Comparison of ENCODE assay signal across 25 cellular contexts in genomic region chr17:72461757-72462156, GRCh38.
A peak's percentile ranks its signal among the peaks of the same experiment; 100 is the strongest.
DNase-seq lines count a peak whose midpoint lies in the region; ATAC-seq, FAIRE-seq and TF ChIP-seq lines count a peak whose summit lies in the region.
"Had no signal": no experiment of that assay in that cellular context is flagged by ENCODE, and none has a peak within 500 bp of the region (broad histone marks: within the 10 kb centered on the region; RNA-seq: fewer than 3 reads in every experiment).

No MANE protein-coding gene starts in this region.

- WGBS in A549 (ENCODE audit: missing lambda C conversion rate), result 59% methylated on average over 5 of the region's 5 CpGs
- WGBS in esophagus, 2 donors, result 45 to 76% methylated on average over 5 of the region's 5 CpGs
- 80 to 83% methylated on average over 5 of the region's 5 CpGs for WGBS in sigmoid colon, 2 donors

- CTCF ChIA-PET in A549 (lab: Yijun Ruan, JAX) (interaction anchor here (0.7 to 1.8 kb wide), 4 partner anchors 10 to 977 kb away, joined by 3 to 5 read pairs (median 4); no protein-coding TSS in a partner anchor), PC-9 (lab: Charles Lee) (no interaction called here)
- CTCF ChIA-PET in activated CD4-positive, alpha-beta memory T cell treated with anti-CD3 and anti-CD28 coated beads for 36 hours (lab: Charles Lee), result no interaction called here

- intact Hi-C loops in PC-9 (cut with micrococcal nuclease; ENCODE audit: unreplicated experiment), result no loop called here
- intact Hi-C loops in sigmoid colon (cut with DNase I), result no loop called here
- intact Hi-C loops in activated CD4-positive, alpha-beta memory T cell treated with anti-CD3 and anti-CD28 coated beads for 36 hours (cut with micrococcal nuclease), result no loop called here

- BruUV-seq in PC-9 (replicated peaks; lab: Mats Ljungman, UMichigan), result no TSS peak

- H3K79me2 ChIP-seq in PC-9 (ENCODE audit: low read depth), result peaks cover 92% of the 10 kb centered on the region

- no peaks in the 10 kb centered on the region for H3K27me3 ChIP-seq in PC-9 (ENCODE audit: insufficient read depth, low read depth)
- no peaks in the 10 kb centered on the region for H3K27me3 ChIP-seq in esophagus (ENCODE audit: control insufficient read depth in 1 of 2, insufficient read depth in 2 of 2, low read length in 2 of 2)
- H3K27me3 ChIP-seq in sigmoid colon, result no peaks in the 10 kb centered on the region
- H3K27me3 ChIP-seq: MG63, SJCRH30, vagina had no signal

- no peak for TF ChIP-seq CTCF in A549 (IDR thresholded peaks at IDR 0.05)
- no peak for TF ChIP-seq CTCF in PC-9 (conservative IDR thresholded peaks at IDR 0.05)
- no peak for TF ChIP-seq CTCF in sigmoid colon (IDR thresholded peaks at IDR 0.05)

- FAIRE-seq in A549 (lab: Jason Lieb, UNC), result no peak
- FAIRE-seq: RCC 7860, small intestine had no signal

- H3K9me3 ChIP-seq in A549 (0 out of 3 replicates have a peak, but pooled peaks cover 7% of the 10 kb centered on the region), PC-9 (ENCODE audit: insufficient read depth, low read depth) (no peaks in the 10 kb centered on the region), esophagus (ENCODE audit: control insufficient read depth in 2 of 2, insufficient read depth in 1 of 2, low read depth in 1 of 2, low read length in 1 of 2) (no peaks in the 10 kb centered on the region), sigmoid colon (no peaks in the 10 kb centered on the region)
- H3K9me3 ChIP-seq: MG63, SJCRH30, vagina had no signal

- no peak overlapping the region for H3K4me3 Mint-ChIP-seq in activated CD4-positive, alpha-beta memory T cell treated with anti-CD3 and anti-CD28 coated beads for 36 hours
- no peak overlapping the region for H3K4me3 Mint-ChIP-seq in stimulated activated naive CD8-positive, alpha-beta T cell treated with anti-CD3 and anti-CD28 coated beads, Interleukin-15, amount 100 ng/mL, for 72 hours
- H3K4me3 Mint-ChIP-seq: activated naive CD4-positive, alpha-beta T cell treated with anti-CD3 and anti-CD28 coated beads, Interleukin-2, amount 50 U/mL, for 24 hours; activated T-helper 1 cell treated with anti-CD3 and anti-CD28 coated beads, Interleukin-12 subunit alpha, Interleukin-12 subunit beta, Interleukin-2, Interleukin-4 antibody, amounts not matched to agents 30 ng/mL and 10 ng/mL and 1 ng/mL, durations not matched to agents 14 hours and 24 hours and 36 hours; CD8-positive, alpha-beta T cell; natural killer cell; WTC11 had no signal

- H3K36me3 Mint-ChIP-seq in activated CD4-positive, alpha-beta memory T cell treated with anti-CD3 and anti-CD28 coated beads for 36 hours, result no peaks in the 10 kb centered on the region
- H3K36me3 Mint-ChIP-seq: activated naive CD4-positive, alpha-beta T cell treated with anti-CD3 and anti-CD28 coated beads, Interleukin-2, amount 50 U/mL, for 24 hours; CD8-positive, alpha-beta T cell; natural killer cell had no signal

- TF ChIP-seq EP300 in A549 (IDR thresholded peaks at IDR 0.05), result no peak
- TF ChIP-seq EP300 in sigmoid colon (IDR thresholded peaks at IDR 0.05), result no peak

- H4K20me1 ChIP-seq in PC-9 (ENCODE audit: insufficient read depth), result no peaks in the 10 kb centered on the region

- peaks cover 60% of the 10 kb centered on the region for H3F3A ChIP-seq in PC-9 (ENCODE audit: insufficient read depth, low read depth)

- no peaks in the 10 kb centered on the region for H3K36me3 ChIP-seq in PC-9 (ENCODE audit: low read depth)
- no peaks in the 10 kb centered on the region for H3K36me3 ChIP-seq in esophagus (ENCODE audit: control insufficient read depth in 2 of 2, insufficient read depth in 2 of 2, low read length in 1 of 2)
- H3K36me3 ChIP-seq in sigmoid colon, result no peaks in the 10 kb centered on the region
- H3K36me3 ChIP-seq: MG63, SJCRH30, vagina had no signal

- H3K4me1 ChIP-seq in A549 (peaks cover 97% of the 10 kb centered on the region), PC-9 (replicated peaks; ENCODE audit: insufficient read depth) (peaks cover 95% of the 10 kb centered on the region), esophagus (ENCODE audit: control insufficient read depth in 2 of 2, insufficient read depth in 2 of 2, low read length in 1 of 2) (peaks cover 0 to 9% of the 10 kb centered on the region in 2 donors), sigmoid colon (no peaks in the 10 kb centered on the region)

- H3K27ac ChIP-seq in A549, result peak overlapping the region; percentile 84 to 88
- peak overlapping the region; percentile 100 for H3K27ac ChIP-seq in PC-9
- H3K27ac ChIP-seq in esophagus (ENCODE audit: low read depth in 2 of 2, low read length in 1 of 2), result peak overlapping the region; percentile 72 to 76
- no peak overlapping the region for H3K27ac ChIP-seq in sigmoid colon
- H3K27ac ChIP-seq: SJCRH30, vagina had no signal

- H3K27ac Mint-ChIP-seq in activated CD4-positive, alpha-beta memory T cell treated with anti-CD3 and anti-CD28 coated beads for 36 hours, result no peak overlapping the region
- H3K27ac Mint-ChIP-seq in stimulated activated naive CD8-positive, alpha-beta T cell treated with anti-CD3 and anti-CD28 coated beads, Interleukin-15, amount 100 ng/mL, for 72 hours, result peak overlapping the region in 1 of 2 donors; percentile 71
- H3K27ac Mint-ChIP-seq: activated naive CD4-positive, alpha-beta T cell treated with anti-CD3 and anti-CD28 coated beads, Interleukin-2, amount 50 U/mL, for 24 hours; activated T-helper 1 cell treated with anti-CD3 and anti-CD28 coated beads, Interleukin-12 subunit alpha, Interleukin-12 subunit beta, Interleukin-2, Interleukin-4 antibody, amounts not matched to agents 30 ng/mL and 10 ng/mL and 1 ng/mL, durations not matched to agents 14 hours and 24 hours and 36 hours; CD8-positive, alpha-beta T cell; natural killer cell; WTC11 had no signal

- TF ChIP-seq RAD21 in A549 (conservative IDR thresholded peaks at IDR 0.05 in 1 of 2, IDR thresholded peaks at IDR 0.05 in 1 of 2), result no peak

- no peak for ATAC-seq in A549
- ATAC-seq in stimulated activated naive CD8-positive, alpha-beta T cell treated with anti-CD3 and anti-CD28 coated beads, Interleukin-15, amount 100 ng/mL, for 72 hours, result no peak
- ATAC-seq: CD8-positive, alpha-beta T cell; natural killer cell; WTC11 had no signal

- no peak overlapping the region for H2AFZ ChIP-seq in PC-9

- TF ChIP-seq POLR2A in A549 (IDR thresholded peaks at IDR 0.05; ENCODE audit: low read length) (no peak), sigmoid colon (IDR thresholded peaks at IDR 0.05) (no peak)

- no peaks in the 10 kb centered on the region for H3K4me1 Mint-ChIP-seq in activated CD4-positive, alpha-beta memory T cell treated with anti-CD3 and anti-CD28 coated beads for 36 hours (ENCODE audit: low read depth)
- H3K4me1 Mint-ChIP-seq in stimulated activated naive CD8-positive, alpha-beta T cell treated with anti-CD3 and anti-CD28 coated beads, Interleukin-15, amount 100 ng/mL, for 72 hours, result no peaks in the 10 kb centered on the region
- H3K4me1 Mint-ChIP-seq: activated naive CD4-positive, alpha-beta T cell treated with anti-CD3 and anti-CD28 coated beads, Interleukin-2, amount 50 U/mL, for 24 hours; natural killer cell had no signal

- no peaks in the 10 kb centered on the region for H3K9me2 ChIP-seq in PC-9 (ENCODE audit: insufficient read depth)

- H3K27me3 Mint-ChIP-seq in activated CD4-positive, alpha-beta memory T cell treated with anti-CD3 and anti-CD28 coated beads for 36 hours, result no peaks in the 10 kb centered on the region
- peaks cover 30% of the 10 kb centered on the region for H3K27me3 Mint-ChIP-seq in stimulated activated naive CD8-positive, alpha-beta T cell treated with anti-CD3 and anti-CD28 coated beads, Interleukin-15, amount 100 ng/mL, for 72 hours

- DNase-seq in A549 (ENCODE audit: low read depth in 1 of 2, low spot score in 1 of 2) (peak in 1 of 2 experiments; percentile 44), PC-9 (no peak), sigmoid colon (peak; percentile 18), SK-N-DZ (ENCODE audit: low spot score) (no peak), NCI-H146 (lab: John Stamatoyannopoulos, UW) (no peak)
- DNase-seq in activated CD4-positive, alpha-beta memory T cell treated with anti-CD3 and anti-CD28 coated beads for 36 hours, result no peak
- DNase-seq in stimulated activated naive CD8-positive, alpha-beta T cell treated with anti-CD3 and anti-CD28 coated beads, Interleukin-15, amount 100 ng/mL, for 72 hours, result no peak
- DNase-seq: amygdala; CD8-positive, alpha-beta T cell; central memory CD4-positive, alpha-beta T cell; dermis blood vessel endothelial cell; MG63; natural killer cell; NCI-H1105 treated with DMSO at 0.1 percent for 48 hours; NCI-H2029; NCI-H69; SJCRH30; small intestine; substantia nigra had no signal

- H3K4me3 ChIP-seq in A549 (no peak overlapping the region), PC-9 (no peak overlapping the region), esophagus (ENCODE audit: low read depth in 1 of 2, low read length in 2 of 2) (no peak overlapping the region), sigmoid colon (no peak overlapping the region)
- H3K4me3 ChIP-seq: MG63, SJCRH30, vagina had no signal

- no peaks in the 10 kb centered on the region for H3K9me3 Mint-ChIP-seq in activated CD4-positive, alpha-beta memory T cell treated with anti-CD3 and anti-CD28 coated beads for 36 hours
- no peaks in the 10 kb centered on the region for H3K9me3 Mint-ChIP-seq in stimulated activated naive CD8-positive, alpha-beta T cell treated with anti-CD3 and anti-CD28 coated beads, Interleukin-15, amount 100 ng/mL, for 72 hours
- H3K9me3 Mint-ChIP-seq: activated naive CD4-positive, alpha-beta T cell treated with anti-CD3 and anti-CD28 coated beads, Interleukin-2, amount 50 U/mL, for 24 hours; activated T-helper 1 cell treated with anti-CD3 and anti-CD28 coated beads, Interleukin-12 subunit alpha, Interleukin-12 subunit beta, Interleukin-2, Interleukin-4 antibody, amounts not matched to agents 30 ng/mL and 10 ng/mL and 1 ng/mL, durations not matched to agents 14 hours and 24 hours and 36 hours; CD8-positive, alpha-beta T cell; natural killer cell had no signal

- peak overlapping the region; percentile 35 for H3K4me2 ChIP-seq in A549
- peak overlapping the region; percentile 43 for H3K4me2 ChIP-seq in PC-9

- POLR2A ChIA-PET in A549 (lab: Yijun Ruan, JAX) (interaction anchor here (0.6 kb wide), 1 partner anchor 1053 kb away, joined by 12 read pairs; no protein-coding TSS in a partner anchor), PC-9 (lab: Charles Lee; ENCODE audit: unreplicated experiment) (no interaction called here)
- POLR2A ChIA-PET in activated CD4-positive, alpha-beta memory T cell treated with anti-CD3 and anti-CD28 coated beads for 36 hours (lab: Charles Lee), result no interaction called here

TF ChIP-seq in A549, 52 proteins besides CTCF, POLR2A, EP300 and RAD21:
- TF ChIP-seq EHF (CRISPR knock-in tag; IDR thresholded peaks at IDR 0.05), result no peak
- no peak for TF ChIP-seq FOSL2 (IDR thresholded peaks at IDR 0.05)
- no peak for TF ChIP-seq FOSL2 (CRISPR knock-in tag; IDR thresholded peaks at IDR 0.05)
- TF ChIP-seq SREBF2 (IDR thresholded peaks at IDR 0.05), result no peak
- TF ChIP-seq NFE2L2 (conservative IDR thresholded peaks at IDR 0.05; ENCODE audit: low read length), result no peak

Comparison
In these comparisons a context has a peak if more than half of its experiments do, and no peak if none do; other contexts are left out.
1. H3K27ac ChIP-seq: peak in A549 (2 of 2), PC-9 (single experiment) and esophagus (2 of 2); none in sigmoid colon (0 of 4).